Comparison of ENCODE assay signal across 8 cellular contexts in genomic region chr1:206717237-206717989, GRCh38. TPM values are rescaled to one million over a fixed set of nuclear protein-coding genes. Genes with fewer than 3 reads are reported as not detected.
DNase-seq lines count a peak whose midpoint lies in the region; ATAC-seq and TF ChIP-seq lines count a peak whose summit lies in the region.

No MANE protein-coding gene starts in this region.

- no peaks in the 10 kb centered on the region for H3K36me3 ChIP-seq in psoas muscle (ENCODE audit: insufficient read depth in 1 of 2, low read depth in 1 of 2)

- H3K27ac ChIP-seq in psoas muscle, result peak overlapping the region; percentile 75

- H3K4me3 ChIP-seq in psoas muscle, result no peak overlapping the region

- WGBS in psoas muscle, 3 donors, result 57 to 79% (median 71%) methylated on average over 5 of the region's 5 CpGs

- no peaks in the 10 kb centered on the region for H3K9me3 ChIP-seq in psoas muscle

- no peak for TF ChIP-seq CTCF in psoas muscle (IDR thresholded peaks at IDR 0.05)
- no peak for TF ChIP-seq CTCF in omental fat pad (IDR thresholded peaks at IDR 0.05)

- intact Hi-C loops in psoas muscle (cut with DNase I), result no loop called here

- peak; percentile 62 for DNase-seq in activated effector memory CD4-positive, alpha-beta T cell treated with anti-CD3 and anti-CD28 coated beads, Interleukin-2, amount 50 U/mL, for 16 hours
- DNase-seq in activated effector memory CD4-positive, alpha-beta T cell treated with Interleukin-2 at 50 U/mL for 16 hours, result no peak
- DNase-seq in UCSD-AML1 (lab: John Stamatoyannopoulos, UW; ENCODE audit: unreplicated experiment), result peak; percentile 53
- no peak for DNase-seq in psoas muscle
- DNase-seq in stimulated activated CD4-positive, alpha-beta T cell treated with anti-CD3 and anti-CD28 coated beads, Interleukin-4, amount 100 ng/mL, for 4 hours, result no peak
- DNase-seq in omental fat pad (ENCODE audit: low spot score), result no peak
- DNase-seq in NCI-H1436 treated with DMSO at 0.1 percent for 48 hours (lab: John Stamatoyannopoulos, UW), result no peak

- H3K27me3 ChIP-seq in psoas muscle (ENCODE audit: insufficient read depth in 3 of 3, low read length in 2 of 3), result no peaks in the 10 kb centered on the region

- H3K4me1 ChIP-seq in psoas muscle, result peaks cover 87% of the 10 kb centered on the region

- ATAC-seq in HG03064 (IDR thresholded peaks at IDR 0.05; ENCODE audit: low read depth, unreplicated experiment) (peak; percentile 69), psoas muscle (no peak), omental fat pad (ENCODE audit: low FRiP score) (no peak)

RNA-seq across cellular contexts. Expression of gene MAPKAPK2, which starts 32.7 kb away (rescaled TPM):
- total RNA-seq in psoas muscle, result 100 to 1,000 TPM in 3 of 4 donors, 10 to 100 TPM in 1; 89.4 to 198 (median 167) TPM
- polyA plus RNA-seq in psoas muscle, result 100 to 1,000 TPM; 108 to 191 (median 112) TPM
- 100 to 1,000 TPM in 1 of 4 donors, 10 to 100 TPM in 3; 52.0 to 151 (median 79.9) TPM for total RNA-seq in omental fat pad

RNA-seq across cellular contexts. Expression of gene IL19, which starts 53.2 kb away (rescaled TPM):
- total RNA-seq in psoas muscle, result not detected
- not detected for polyA plus RNA-seq in psoas muscle
- under 1 TPM in 1 of 4 donors, not detected in 3; 0.60 TPM for total RNA-seq in omental fat pad

RNA-seq across cellular contexts. Expression of gene IL10, which starts 54.9 kb away (rescaled TPM):
- total RNA-seq in psoas muscle (under 1 TPM in 3 of 4 donors, not detected in 1; 0.32 to 0.44 (median 0.44) TPM), omental fat pad (10 to 100 TPM; 10.9 to 34.4 (median 28.7) TPM)
- polyA plus RNA-seq in psoas muscle, result under 1 TPM; 0.20 to 0.82 (median 0.22) TPM

Comparison
In these comparisons a context has a peak if more than half of its experiments do, and no peak if none do; other contexts are left out.
1. DNase-seq: peak in activated effector memory CD4-positive, alpha-beta T cell treated with anti-CD3 and anti-CD28 coated beads, Interleukin-2, amount 50 U/mL, for 16 hours (single experiment) and UCSD-AML1 (single experiment); none in activated effector memory CD4-positive, alpha-beta T cell treated with Interleukin-2 at 50 U/mL for 16 hours (single experiment), psoas muscle (0 of 2), stimulated activated CD4-positive, alpha-beta T cell treated with anti-CD3 and anti-CD28 coated beads, Interleukin-4, amount 100 ng/mL, for 4 hours (0 of 2), omental fat pad (single experiment) and NCI-H1436 treated with DMSO at 0.1 percent for 48 hours (single experiment).
2. RNA of gene IL10, which starts 54.9 kb away (total RNA-seq): 10.9 to 34.4 TPM in omental fat pad; 0.32 to 0.44 TPM in psoas muscle; every median in the first group is over 4 times any median in the second.